ENCODE assay signal across 8 cellular contexts in genomic region chr1:115771847-115772457, GRCh38. TPM values are rescaled to one million over a fixed set of nuclear protein-coding genes. Genes with fewer than 3 reads are reported as not detected.
DNase-seq lines count a peak whose midpoint lies in the region; ATAC-seq and TF ChIP-seq lines count a peak whose summit lies in the region.

No MANE protein-coding gene starts in this region.

- CTCF ChIA-PET in activated CD8-positive, alpha-beta T cell treated with anti-CD3 and anti-CD28 coated beads for 36 hours (lab: Charles Lee) = interaction anchor here (0.8 to 2.9 kb wide), 9 partner anchors 10 to 209 kb away, joined by 3 to 12 read pairs (median 3); no protein-coding TSS in a partner anchor

- H3K4me1 Mint-ChIP-seq in activated CD8-positive, alpha-beta T cell treated with anti-CD3 and anti-CD28 coated beads for 36 hours (ENCODE audit: low read depth) = no peaks in the 10 kb centered on the region
- H3K4me1 Mint-ChIP-seq in osteocyte (ENCODE audit: unreplicated experiment) = no peaks in the 10 kb centered on the region

- no peak overlapping the region for H3K4me3 Mint-ChIP-seq in activated CD8-positive, alpha-beta T cell treated with anti-CD3 and anti-CD28 coated beads for 36 hours
- H3K4me3 Mint-ChIP-seq in osteocyte (ENCODE audit: unreplicated experiment) = no peak overlapping the region

- H3K36me3 Mint-ChIP-seq in activated CD8-positive, alpha-beta T cell treated with anti-CD3 and anti-CD28 coated beads for 36 hours (ENCODE audit: low read depth) = no peaks in the 10 kb centered on the region
- no peaks in the 10 kb centered on the region for H3K36me3 Mint-ChIP-seq in osteocyte (ENCODE audit: unreplicated experiment)

- no peaks in the 10 kb centered on the region for H3K9me3 Mint-ChIP-seq in activated CD8-positive, alpha-beta T cell treated with anti-CD3 and anti-CD28 coated beads for 36 hours
- no peaks in the 10 kb centered on the region for H3K9me3 Mint-ChIP-seq in osteocyte (ENCODE audit: unreplicated experiment)

- DNase-seq in DMS114 treated with DMSO at 0.1 percent for 48 hours (lab: John Stamatoyannopoulos, UW; ENCODE audit: unreplicated experiment) (peak; percentile 84), GM19240 (ENCODE audit: insufficient read length, low spot score) (peak; percentile 52), NCI-H2196 treated with DMSO at 0.1 percent for 48 hours (lab: John Stamatoyannopoulos, UW; ENCODE audit: unreplicated experiment) (peak; percentile 69), glomerular visceral epithelial cell (ENCODE audit: extremely low spot score) (peak; percentile 82), osteocyte (ENCODE audit: extremely low spot score, unreplicated experiment) (no peak)
- peak; percentile 6 for DNase-seq in activated CD8-positive, alpha-beta T cell treated with anti-CD3 and anti-CD28 coated beads for 36 hours

- intact Hi-C loops in activated CD8-positive, alpha-beta T cell treated with anti-CD3 and anti-CD28 coated beads for 36 hours (cut with micrococcal nuclease) = loop anchor here (5.0 kb wide), 1 partner anchor 55 kb away; no protein-coding TSS in a partner anchor

- ATAC-seq in HG03439 (IDR thresholded peaks at IDR 0.05; ENCODE audit: unreplicated experiment) (peak; percentile 89), GM21423 (IDR thresholded peaks at IDR 0.05; ENCODE audit: unreplicated experiment) (no peak)
- peak; percentile 27 for ATAC-seq in activated CD8-positive, alpha-beta T cell treated with anti-CD3 and anti-CD28 coated beads for 36 hours

- H3K27ac Mint-ChIP-seq in activated CD8-positive, alpha-beta T cell treated with anti-CD3 and anti-CD28 coated beads for 36 hours = no peak overlapping the region
- no peak overlapping the region for H3K27ac Mint-ChIP-seq in osteocyte (ENCODE audit: unreplicated experiment)

- peak; percentile 50 for TF ChIP-seq CTCF in activated CD8-positive, alpha-beta T cell treated with anti-CD3 and anti-CD28 coated beads for 36 hours (IDR thresholded peaks at IDR 0.05)
- TF ChIP-seq CTCF in osteocyte (IDR thresholded peaks at IDR 0.05) = peak; percentile 82

- POLR2A ChIA-PET in activated CD8-positive, alpha-beta T cell treated with anti-CD3 and anti-CD28 coated beads for 36 hours (lab: Charles Lee) = no interaction called here

- H3K27me3 Mint-ChIP-seq in activated CD8-positive, alpha-beta T cell treated with anti-CD3 and anti-CD28 coated beads for 36 hours = peaks cover 9% of the 10 kb centered on the region
- H3K27me3 Mint-ChIP-seq in osteocyte (ENCODE audit: unreplicated experiment) = peaks cover 43% of the 10 kb centered on the region

RNA-seq across cellular contexts. Expression of gene CASQ2, which starts 3.4 kb away (rescaled TPM):
- total RNA-seq in activated CD8-positive, alpha-beta T cell treated with anti-CD3 and anti-CD28 coated beads for 36 hours = not detected
- not detected in 2 replicates for total RNA-seq in osteocyte
